In genomic region chr21:29155118-29155932, GRCh38 we compare ENCODE assay signal across 11 cellular contexts. TPM values are rescaled to one million over a fixed set of nuclear protein-coding genes. Genes with fewer than 3 reads are reported as not detected.
DNase-seq lines count a peak whose midpoint lies in the region; ATAC-seq and TF ChIP-seq lines count a peak whose summit lies in the region.
"Had no signal": no experiment of that assay in that cellular context is flagged by ENCODE, and none has a peak within 500 bp of the region (broad histone marks: within the 10 kb centered on the region; RNA-seq: fewer than 3 reads in every experiment).

No MANE protein-coding gene starts in this region.

- 28 to 46% methylated on average over 14 to 17 of the region's 25 CpGs for WGBS in gastroesophageal sphincter (ENCODE audit: low coverage in 1 of 2), 2 donors
- WGBS in neuronal stem cell (ENCODE audit: extremely low coverage in 2 of 2, insufficient read length in 2 of 2, insufficient replicate concordance in 1 of 2), 2 donors = no CpG with 5 or more reads among the region's 25 CpGs

- H3K9ac ChIP-seq in neuronal stem cell (ENCODE audit: low read depth, low read length, poor library complexity) = no peak overlapping the region

- H3K27ac ChIP-seq in gastroesophageal sphincter (peak overlapping the region in 3 of 4 donors; percentile 59 to 65 (median 64)), neuronal stem cell (replicated peaks; ENCODE audit: low read length) (no peak overlapping the region)
- H3K27ac ChIP-seq: SK-N-MC had no signal

- H3K27me3 ChIP-seq in gastroesophageal sphincter (no peaks in the 10 kb centered on the region), neuronal stem cell (ENCODE audit: control insufficient read depth in 3 of 3, insufficient read depth in 3 of 3, low read depth in 1 of 3, low read length in 3 of 3) (peaks cover 0 to 32% (median 0%) of the 10 kb centered on the region in 3 experiments)

- no peak overlapping the region for H2BK120ac ChIP-seq in neuronal stem cell (ENCODE audit: low read depth, low read length)

- no peak overlapping the region for H4K8ac ChIP-seq in neuronal stem cell (ENCODE audit: low read depth, low read length)

- H3K36me3 ChIP-seq in gastroesophageal sphincter = no peaks in the 10 kb centered on the region
- H3K36me3 ChIP-seq in neuronal stem cell (replicated peaks in 1 of 2; ENCODE audit: control insufficient read depth in 2 of 2, insufficient read depth in 2 of 2, low read length in 2 of 2) = no peaks in the 10 kb centered on the region

- no peak overlapping the region for H3K4me2 ChIP-seq in neuronal stem cell (ENCODE audit: insufficient read depth, low read length, poor library complexity, severe bottlenecking)

- H3K4me1 Mint-ChIP-seq in naive thymus-derived CD8-positive, alpha-beta T cell = no peaks in the 10 kb centered on the region

- H3K36me3 Mint-ChIP-seq in naive thymus-derived CD8-positive, alpha-beta T cell = peaks cover 5 to 38% (median 17%) of the 10 kb centered on the region in 3 donors

- POLR2A ChIA-PET in naive thymus-derived CD8-positive, alpha-beta T cell (lab: Charles Lee) = no interaction called here

- H3K4me1 ChIP-seq in gastroesophageal sphincter (peaks cover 0 to 15% (median 0%) of the 10 kb centered on the region in 3 donors), neuronal stem cell (ENCODE audit: control insufficient read depth in 2 of 2, insufficient read depth in 1 of 2, low read depth in 1 of 2, low read length in 2 of 2) (peaks cover 1% of the 10 kb centered on the region in 2 donors)

- no peak overlapping the region for H4K91ac ChIP-seq in neuronal stem cell (ENCODE audit: low read depth, low read length, poor library complexity)

- peak overlapping the region; percentile 20 for H2AFZ ChIP-seq in neuronal stem cell (ENCODE audit: low read length)

- H2AK5ac ChIP-seq in neuronal stem cell (ENCODE audit: low read depth, low read length) = no peak overlapping the region

- H3K27me3 Mint-ChIP-seq in naive thymus-derived CD8-positive, alpha-beta T cell = peaks cover 0 to 8% (median 0%) of the 10 kb centered on the region in 5 donors

- H3K23ac ChIP-seq in neuronal stem cell (ENCODE audit: low read depth, low read length, poor library complexity) = no peak overlapping the region

- H3K4ac ChIP-seq in neuronal stem cell (ENCODE audit: low read length) = no peak overlapping the region

- H3K14ac ChIP-seq in neuronal stem cell (ENCODE audit: low read length) = no peak overlapping the region

- TF ChIP-seq CTCF in gastroesophageal sphincter (IDR thresholded peaks at IDR 0.05) = no peak

- TF ChIP-seq EP300 in gastroesophageal sphincter (IDR thresholded peaks at IDR 0.05) = no peak

- no peak overlapping the region for H2BK12ac ChIP-seq in neuronal stem cell (ENCODE audit: low read length)

- peak overlapping the region in 1 of 10 donors; percentile 36 for H3K4me3 Mint-ChIP-seq in naive thymus-derived CD8-positive, alpha-beta T cell
- H3K4me3 Mint-ChIP-seq: CD8-positive, alpha-beta T cell had no signal

- no peaks in the 10 kb centered on the region for H3K79me1 ChIP-seq in neuronal stem cell (ENCODE audit: low read depth, low read length)

- no peaks in the 10 kb centered on the region for H3K9me3 Mint-ChIP-seq in naive thymus-derived CD8-positive, alpha-beta T cell
- H3K9me3 Mint-ChIP-seq: CD8-positive, alpha-beta T cell had no signal

- ATAC-seq in SK-N-SH treated with all-trans-retinoic acid at 6 μM for 48 hours (peak; percentile 95), gastroesophageal sphincter (peak; percentile 83), HG02763 (IDR thresholded peaks at IDR 0.05; ENCODE audit: unreplicated experiment) (no peak)
- no peak for ATAC-seq in naive thymus-derived CD8-positive, alpha-beta T cell
- ATAC-seq: CD8-positive, alpha-beta T cell had no signal

- no peak overlapping the region for H2BK5ac ChIP-seq in neuronal stem cell (ENCODE audit: low read length)

- H3K4me3 ChIP-seq in gastroesophageal sphincter (peak overlapping the region; percentile 20 to 36), neuronal stem cell (ENCODE audit: low read length in 2 of 2) (no peak overlapping the region)
- H3K4me3 ChIP-seq: SK-N-MC had no signal

- no peak for TF ChIP-seq POLR2A in gastroesophageal sphincter (IDR thresholded peaks at IDR 0.05)

- peak overlapping the region; percentile 78 for H3K18ac ChIP-seq in neuronal stem cell (ENCODE audit: low read length)

- no peak overlapping the region for H3K27ac Mint-ChIP-seq in naive thymus-derived CD8-positive, alpha-beta T cell
- H3K27ac Mint-ChIP-seq: CD8-positive, alpha-beta T cell had no signal

- H3K9me3 ChIP-seq in gastroesophageal sphincter (no peaks in the 10 kb centered on the region), neuronal stem cell (replicated peaks in 1 of 2; ENCODE audit: control insufficient read depth in 2 of 2, insufficient read depth in 1 of 2, low read depth in 1 of 2, low read length in 2 of 2) (no peaks in the 10 kb centered on the region)

- DNase-seq in AG08395 (ENCODE audit: low spot score) (peak; percentile 65), neuronal stem cell (ENCODE audit: low spot score) (no peak), middle frontal gyrus (ENCODE audit: extremely low spot score, low spot score) (no peak)
- DNase-seq in naive thymus-derived CD8-positive, alpha-beta T cell = no peak
- DNase-seq in activated naive CD4-positive, alpha-beta T cell treated with anti-CD3 and anti-CD28 coated beads, Interleukin-2, amount 50 U/mL, for 16 hours = no peak
- DNase-seq: CD8-positive, alpha-beta T cell; effector CD4-positive, alpha-beta T cell had no signal

- no peak overlapping the region for H2BK15ac ChIP-seq in neuronal stem cell (ENCODE audit: low read length)

TF ChIP-seq in SK-N-SH treated with all-trans-retinoic acid at 6 μM for 48 hours, 23 proteins besides CTCF, POLR2A, EP300 and RAD21:
- no peak for TF ChIP-seq GLIS3 (CRISPR knock-in tag; IDR thresholded peaks at IDR 0.05)
- TF ChIP-seq SNAI2 (CRISPR knock-in tag; IDR thresholded peaks at IDR 0.05) = no peak
- no peak for TF ChIP-seq CSRNP3 (CRISPR knock-in tag; IDR thresholded peaks at IDR 0.05)
- no peak for TF ChIP-seq PATZ1 (CRISPR knock-in tag; IDR thresholded peaks at IDR 0.05; ENCODE audit: borderline replicate concordance)
- no peak for TF ChIP-seq ZFP3 (CRISPR knock-in tag; IDR thresholded peaks at IDR 0.05)
- no peak for TF ChIP-seq ZNF8 (CRISPR knock-in tag; IDR thresholded peaks at IDR 0.05)
- TF ChIP-seq PPARA (CRISPR knock-in tag; IDR thresholded peaks at IDR 0.05; ENCODE audit: borderline replicate concordance) = no peak
- TF ChIP-seq CSDC2 (CRISPR knock-in tag; IDR thresholded peaks at IDR 0.05) = no peak
- TF ChIP-seq TCF4 (CRISPR knock-in tag; IDR thresholded peaks at IDR 0.05; ENCODE audit: borderline replicate concordance) = no peak

RNA-seq across cellular contexts. Expression of gene MAP3K7CL, which starts 24.9 kb away (rescaled TPM):
- 1 to 10 TPM; 1.5 to 2.6 (median 2.2) TPM for total RNA-seq in gastroesophageal sphincter
- 0.07 TPM for polyA plus RNA-seq in neuronal stem cell (2013, experiment 1 of 2)
- polyA plus RNA-seq in neuronal stem cell (2013, experiment 2 of 2) = not detected
- total RNA-seq in naive thymus-derived CD8-positive, alpha-beta T cell = 10 to 100 TPM; 13.1 to 13.5 TPM
- 1 to 10 TPM; 2.6 to 6.5 (median 5.4) TPM for polyA plus RNA-seq in naive thymus-derived CD8-positive, alpha-beta T cell

Comparison
In these comparisons a context has a peak if more than half of its experiments do, and no peak if none do; other contexts are left out.
1. ATAC-seq: peak in SK-N-SH treated with all-trans-retinoic acid at 6 μM for 48 hours (single experiment) and gastroesophageal sphincter (single experiment); none in naive thymus-derived CD8-positive, alpha-beta T cell (0 of 2) and HG02763 (single experiment).
2. H3K4me3 ChIP-seq: peak in gastroesophageal sphincter (2 of 2); none in neuronal stem cell (0 of 2).